In the genomic region with DNA sequence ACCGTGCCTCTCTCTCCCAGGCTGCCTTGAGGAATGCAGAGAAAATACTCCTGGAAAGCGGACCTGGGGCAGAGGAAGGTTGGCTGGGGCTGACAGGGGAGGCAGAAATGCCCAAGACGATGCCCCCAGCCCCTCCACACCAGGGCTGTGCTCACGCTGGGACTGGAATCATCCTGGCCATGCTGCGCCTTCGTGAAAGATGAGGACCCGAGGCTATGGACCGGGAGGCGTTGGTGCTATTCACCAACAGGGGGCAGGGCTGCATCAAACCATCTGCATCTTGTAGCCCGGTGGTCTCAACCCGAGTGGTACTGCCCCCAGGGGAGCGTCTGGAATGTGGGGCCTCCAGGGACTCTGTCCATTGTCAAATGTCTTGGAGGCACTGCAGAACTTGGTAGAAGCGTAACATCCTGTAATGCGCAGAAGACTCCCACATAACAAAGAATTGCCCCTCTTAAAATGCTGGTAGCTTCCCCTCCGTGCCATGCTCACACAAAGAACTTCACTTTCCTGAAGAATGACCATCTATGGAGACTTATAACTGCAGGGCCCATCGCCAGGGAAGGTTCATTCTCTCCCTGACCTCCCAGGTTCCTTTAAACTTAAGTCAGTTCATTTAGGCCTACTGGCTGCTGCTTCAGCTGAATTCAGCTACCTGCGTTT, we compare ENCODE assay signal across 8 cellular contexts.
DNase-seq lines count a peak whose midpoint lies in the region; ATAC-seq, FAIRE-seq and TF ChIP-seq lines count a peak whose summit lies in the region.

No MANE protein-coding gene starts in this region.

- no peaks in the 10 kb centered on the region for H4K20me1 ChIP-seq in SU-DHL-6 (ENCODE audit: low read depth, low read length)

- H3K27me3 ChIP-seq in SU-DHL-6 (ENCODE audit: low read length): no peaks in the 10 kb centered on the region

- H3K36me3 ChIP-seq in SU-DHL-6 (ENCODE audit: low read length): no peaks in the 10 kb centered on the region

- no peaks in the 10 kb centered on the region for H3K79me2 ChIP-seq in SU-DHL-6 (ENCODE audit: insufficient read depth, low read length)

- no peaks in the 10 kb centered on the region for H3K9me3 ChIP-seq in SU-DHL-6 (ENCODE audit: insufficient read depth, low read length)

- FAIRE-seq in GM12891 (lab: Jason Lieb, UNC) (peak; percentile 28), H54 (lab: Jason Lieb, UNC) (no peak), RCC 7860 (lab: Jason Lieb, UNC) (no peak)

- H2AFZ ChIP-seq in SU-DHL-6 (ENCODE audit: low read depth, low read length, severe bottlenecking): no peak overlapping the region

- no peak overlapping the region for H3K27ac ChIP-seq in SU-DHL-6 (ENCODE audit: low read depth, low read length)

- no peak overlapping the region for H3K9ac ChIP-seq in SU-DHL-6 (ENCODE audit: low read length)

- DNase-seq in AG09319 (ENCODE audit: extremely low read depth, low read depth): no peak
- peak; percentile 46 for DNase-seq in GM12891 (ENCODE audit: insufficient read length, low spot score)
- peak; percentile 56 for DNase-seq in iPS DF 4.7 (ENCODE audit: extremely low read depth, low spot score)
- DNase-seq in H54 (ENCODE audit: insufficient read length, low spot score): no peak
- no peak for DNase-seq in RCC 7860 (ENCODE audit: low spot score)

- ATAC-seq in GM18861 (IDR thresholded peaks at IDR 0.05; ENCODE audit: unreplicated experiment) (no peak), HG03457 (IDR thresholded peaks at IDR 0.05; ENCODE audit: unreplicated experiment) (no peak)

- TF ChIP-seq POLR2A in GM12891 (IDR thresholded peaks at IDR 0.05; ENCODE audit: low read depth, low read length): no peak
- no peak for TF ChIP-seq POLR2A in H54 (IDR thresholded peaks at IDR 0.05; ENCODE audit: low read depth, low read length)

- H3F3A ChIP-seq in SU-DHL-6 (ENCODE audit: insufficient read depth): no peaks in the 10 kb centered on the region

- no peak overlapping the region for H3K4me2 ChIP-seq in SU-DHL-6 (ENCODE audit: low read depth, low read length, poor library complexity, severe bottlenecking)

- H3K9me2 ChIP-seq in SU-DHL-6 (replicated peaks; ENCODE audit: insufficient read depth, low read length): no peaks in the 10 kb centered on the region

- TF ChIP-seq CTCF in AG09319 (IDR thresholded peaks at IDR 0.05; ENCODE audit: low read depth, low read length): peak; percentile 13
- TF ChIP-seq CTCF in SU-DHL-6 (IDR thresholded peaks at IDR 0.05; ENCODE audit: insufficient read depth, low read length, poor library complexity, severe bottlenecking): peak; percentile 44

- H3K4me3 ChIP-seq in SU-DHL-6 (ENCODE audit: insufficient read depth, low read length, poor library complexity, severe bottlenecking): no peak overlapping the region

TF ChIP-seq in GM12891, 5 proteins besides CTCF, POLR2A, EP300 and RAD21:
- TF ChIP-seq TAF1 (IDR thresholded peaks at IDR 0.05; ENCODE audit: low read depth, low read length) (no peak), SPI1 (IDR thresholded peaks at IDR 0.05; ENCODE audit: low read depth, low read length) (no peak), POU2F2 (IDR thresholded peaks at IDR 0.05; ENCODE audit: low read depth, low read length) (no peak), POLR2AphosphoS5 (IDR thresholded peaks at IDR 0.05; ENCODE audit: low read depth, low read length) (no peak), PAX5 (IDR thresholded peaks at IDR 0.05; ENCODE audit: insufficient read depth, low read length, severe bottlenecking) (no peak)

Comparison
In these comparisons a context has a peak if more than half of its experiments do, and no peak if none do; other contexts are left out.
1. DNase-seq: peak in GM12891 (single experiment) and iPS DF 4.7 (single experiment); none in AG09319 (single experiment), H54 (single experiment) and RCC 7860 (single experiment).